In genomic region chr4:55312491-55313101, GRCh38 we compare ENCODE assay signal across 8 cellular contexts. TPM values are rescaled to one million over a fixed set of nuclear protein-coding genes. Genes with fewer than 3 reads are reported as not detected.
A peak's percentile ranks its signal among the peaks of the same experiment; 100 is the strongest.
DNase-seq lines count a peak whose midpoint lies in the region; ATAC-seq and TF ChIP-seq lines count a peak whose summit lies in the region.

No MANE protein-coding gene starts in this region.

- peaks cover 10% of the 10 kb centered on the region for H3K4me1 Mint-ChIP-seq in stimulated activated naive CD8-positive, alpha-beta T cell treated with anti-CD3 and anti-CD28 coated beads, Interleukin-15, amount 100 ng/mL, for 72 hours

- intact Hi-C loops in OCI-LY7 (cut with micrococcal nuclease; ENCODE audit: unreplicated experiment): no loop called here

- no peaks in the 10 kb centered on the region for H3K36me3 ChIP-seq in OCI-LY7 (ENCODE audit: insufficient read depth, low read length)

- POLR2A ChIA-PET in OCI-LY7 (lab: Charles Lee): interaction anchor here (0.5 kb wide), 2 partner anchors 142 to 250 kb away, joined by 3 read pairs; no protein-coding TSS in a partner anchor

- H3K4me3 ChIP-seq in OCI-LY7 (ENCODE audit: low read depth, low read length, poor library complexity, severe bottlenecking) (no peak overlapping the region), astrocyte of the spinal cord (ENCODE audit: low read depth, low read length) (no peak overlapping the region)

- no peaks in the 10 kb centered on the region for H3K9me2 ChIP-seq in OCI-LY7 (ENCODE audit: insufficient read depth, low read length)

- H3K4me1 ChIP-seq in OCI-LY7 (ENCODE audit: insufficient read depth, low read length, poor library complexity, severe bottlenecking): no peaks in the 10 kb centered on the region

- H3K27ac ChIP-seq in OCI-LY7 (ENCODE audit: low read depth, low read length, poor library complexity, severe bottlenecking): no peak overlapping the region

- peak; percentile 15 for DNase-seq in stimulated activated CD4-positive, alpha-beta T cell treated with anti-CD3 and anti-CD28 coated beads, Interleukin-1b, Interleukin-23, amount 100 ng/mL, for 48 hours
- DNase-seq in stimulated activated CD4-positive, alpha-beta T cell treated with anti-CD3 and anti-CD28 coated beads, Interleukin-12 subunit alpha, Interleukin-12 subunit beta, amount 100 ng/mL, for 4 hours: no peak
- DNase-seq in OCI-LY7 (ENCODE audit: low spot score) (peak; percentile 50), astrocyte of the spinal cord (ENCODE audit: low read depth, low spot score) (peak; percentile 45), islet precursor cell (peak; percentile 65), NCI-H187 (lab: John Stamatoyannopoulos, UW) (no peak)
- DNase-seq in stimulated activated naive CD8-positive, alpha-beta T cell treated with anti-CD3 and anti-CD28 coated beads, Interleukin-15, amount 100 ng/mL, for 72 hours: no peak

- H2AFZ ChIP-seq in OCI-LY7 (ENCODE audit: low read length): no peak overlapping the region

- TF ChIP-seq CTCF in OCI-LY7 (conservative IDR thresholded peaks at IDR 0.05; ENCODE audit: low read length): peak; percentile 79
- TF ChIP-seq CTCF in astrocyte of the spinal cord (IDR thresholded peaks at IDR 0.05; ENCODE audit: low read depth, low read length): peak; percentile 82

- no peaks in the 10 kb centered on the region for H4K20me1 ChIP-seq in OCI-LY7 (ENCODE audit: insufficient read depth, low read length)

- CTCF ChIA-PET in OCI-LY7 (lab: Charles Lee; ENCODE audit: unreplicated experiment): no interaction called here

- H3K9me3 Mint-ChIP-seq in stimulated activated naive CD8-positive, alpha-beta T cell treated with anti-CD3 and anti-CD28 coated beads, Interleukin-15, amount 100 ng/mL, for 72 hours: no peaks in the 10 kb centered on the region

- BruUV-seq in OCI-LY7 (replicated peaks; lab: Mats Ljungman, UMichigan): no TSS peak

- no peak overlapping the region for H3K4me3 Mint-ChIP-seq in stimulated activated naive CD8-positive, alpha-beta T cell treated with anti-CD3 and anti-CD28 coated beads, Interleukin-15, amount 100 ng/mL, for 72 hours

- H3K4me2 ChIP-seq in OCI-LY7 (ENCODE audit: low read length): no peak overlapping the region

- in situ Hi-C loops in astrocyte of the spinal cord (cut with HindIII; ENCODE audit: low sequenced_read_pairs): no loop called here

- H3K79me2 ChIP-seq in OCI-LY7 (ENCODE audit: insufficient read depth, low read depth, low read length): no peaks in the 10 kb centered on the region

- H3K27ac Mint-ChIP-seq in stimulated activated naive CD8-positive, alpha-beta T cell treated with anti-CD3 and anti-CD28 coated beads, Interleukin-15, amount 100 ng/mL, for 72 hours: no peak overlapping the region

- H3K9me3 ChIP-seq in OCI-LY7 (ENCODE audit: low read length): no peaks in the 10 kb centered on the region

- ATAC-seq in HG02852 (IDR thresholded peaks at IDR 0.05; ENCODE audit: unreplicated experiment): peak; percentile 79
- ATAC-seq in stimulated activated naive CD8-positive, alpha-beta T cell treated with anti-CD3 and anti-CD28 coated beads, Interleukin-15, amount 100 ng/mL, for 72 hours: peak; percentile 66

- no peaks in the 10 kb centered on the region for H3K27me3 Mint-ChIP-seq in stimulated activated naive CD8-positive, alpha-beta T cell treated with anti-CD3 and anti-CD28 coated beads, Interleukin-15, amount 100 ng/mL, for 72 hours

RNA-seq across cellular contexts. Expression of gene SRD5A3, which starts 33.4 kb away (rescaled TPM):
- total RNA-seq in OCI-LY7 (2014; rRNA removed; shearing (Covaris generic)): 3.9 and 5.9 TPM in 2 replicates
- 11.4 and 15.3 TPM in 2 replicates for total RNA-seq in OCI-LY7 (2022)

Comparison
In these comparisons a context has a peak if more than half of its experiments do, and no peak if none do; other contexts are left out.
1. DNase-seq: peak in stimulated activated CD4-positive, alpha-beta T cell treated with anti-CD3 and anti-CD28 coated beads, Interleukin-1b, Interleukin-23, amount 100 ng/mL, for 48 hours (single experiment), OCI-LY7 (single experiment), astrocyte of the spinal cord (single experiment) and islet precursor cell (single experiment); none in stimulated activated CD4-positive, alpha-beta T cell treated with anti-CD3 and anti-CD28 coated beads, Interleukin-12 subunit alpha, Interleukin-12 subunit beta, amount 100 ng/mL, for 4 hours (single experiment), stimulated activated naive CD8-positive, alpha-beta T cell treated with anti-CD3 and anti-CD28 coated beads, Interleukin-15, amount 100 ng/mL, for 72 hours (0 of 2) and NCI-H187 (0 of 2).